In the genomic region with DNA sequence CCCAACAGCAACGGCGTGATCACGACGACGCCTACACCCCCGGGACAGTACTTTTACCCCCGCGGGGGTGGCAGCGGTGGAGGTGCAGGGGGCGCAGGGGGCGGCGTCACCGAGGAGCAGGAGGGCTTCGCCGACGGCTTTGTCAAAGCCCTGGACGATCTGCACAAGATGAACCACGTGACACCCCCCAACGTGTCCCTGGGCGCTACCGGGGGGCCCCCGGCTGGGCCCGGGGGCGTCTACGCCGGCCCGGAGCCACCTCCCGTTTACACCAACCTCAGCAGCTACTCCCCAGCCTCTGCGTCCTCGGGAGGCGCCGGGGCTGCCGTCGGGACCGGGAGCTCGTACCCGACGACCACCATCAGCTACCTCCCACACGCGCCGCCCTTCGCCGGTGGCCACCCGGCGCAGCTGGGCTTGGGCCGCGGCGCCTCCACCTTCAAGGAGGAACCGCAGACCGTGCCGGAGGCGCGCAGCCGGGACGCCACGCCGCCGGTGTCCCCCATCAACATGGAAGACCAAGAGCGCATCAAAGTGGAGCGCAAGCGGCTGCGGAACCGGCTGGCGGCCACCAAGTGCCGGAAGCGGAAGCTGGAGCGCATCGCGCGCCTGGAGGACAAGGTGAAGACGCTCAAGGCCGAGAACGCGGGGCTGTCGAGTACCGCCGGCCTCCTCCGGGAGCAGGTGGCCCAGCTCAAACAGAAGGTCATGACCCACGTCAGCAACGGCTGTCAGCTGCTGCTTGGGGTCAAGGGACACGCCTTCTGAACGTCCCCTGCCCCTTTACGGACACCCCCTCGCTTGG, we compare ENCODE assay signal across 8 cellular contexts. TPM values are rescaled to one million over a fixed set of nuclear protein-coding genes. Genes with fewer than 3 reads are reported as not detected.
DNase-seq lines count a peak whose midpoint lies in the region; ATAC-seq, FAIRE-seq and TF ChIP-seq lines count a peak whose summit lies in the region.

No MANE protein-coding gene starts in this region.

- H3K27ac ChIP-seq in A673 (ENCODE audit: low read depth, low read length, poor library complexity, severe bottlenecking) (peak overlapping the region; percentile 98), muscle layer of duodenum (ENCODE audit: low read length) (peak overlapping the region; percentile 99), subcutaneous abdominal adipose tissue (ENCODE audit: low read depth, low read length) (peak overlapping the region; percentile 100)

- H3K9ac ChIP-seq in subcutaneous abdominal adipose tissue (ENCODE audit: low read length in 5 of 5), result peak overlapping the region; percentile 90 to 100 (median 100)

- H3K36me3 ChIP-seq in A673 (ENCODE audit: insufficient read depth, low read length, poor library complexity, severe bottlenecking) (peaks cover 4% of the 10 kb centered on the region), muscle layer of duodenum (ENCODE audit: control insufficient read depth in 1 of 2, insufficient read depth in 2 of 2, low read length in 2 of 2) (peaks cover 0 to 13% of the 10 kb centered on the region in 2 donors), subcutaneous abdominal adipose tissue (ENCODE audit: control insufficient read depth in 5 of 5, insufficient read depth in 5 of 5, low read length in 5 of 5) (peaks cover 0 to 7% (median 4%) of the 10 kb centered on the region in 5 donors)

- no peaks in the 10 kb centered on the region for H3K9me3 ChIP-seq in A673 (ENCODE audit: low read depth, low read length, poor library complexity, severe bottlenecking)
- no peaks in the 10 kb centered on the region for H3K9me3 ChIP-seq in muscle layer of duodenum (ENCODE audit: control insufficient read depth in 1 of 2, low read length in 2 of 2)
- H3K9me3 ChIP-seq in subcutaneous abdominal adipose tissue (ENCODE audit: control insufficient read depth in 5 of 5, low read length in 5 of 5), result no peaks in the 10 kb centered on the region

- no peak for ATAC-seq in GM21576 (IDR thresholded peaks at IDR 0.05; ENCODE audit: unreplicated experiment)

- H3K27me3 ChIP-seq in A673 (replicated peaks; ENCODE audit: insufficient read depth, low read depth, low read length, poor library complexity), result no peaks in the 10 kb centered on the region
- H3K27me3 ChIP-seq in muscle layer of duodenum (ENCODE audit: low read depth, low read length), result no peaks in the 10 kb centered on the region
- no peaks in the 10 kb centered on the region for H3K27me3 ChIP-seq in subcutaneous abdominal adipose tissue (ENCODE audit: control insufficient read depth in 5 of 5, insufficient read depth in 4 of 5, low read length in 5 of 5)

- H3K4me1 ChIP-seq in A673 (ENCODE audit: insufficient read depth, low read length, poor library complexity, severe bottlenecking) (peaks cover 39% of the 10 kb centered on the region), muscle layer of duodenum (ENCODE audit: control insufficient read depth in 1 of 2, insufficient read depth in 2 of 2, low read length in 2 of 2) (peaks cover 19 to 29% of the 10 kb centered on the region in 2 donors), subcutaneous abdominal adipose tissue (ENCODE audit: control insufficient read depth in 5 of 5, insufficient read depth in 5 of 5, low read length in 5 of 5) (peaks cover 16 to 54% (median 40%) of the 10 kb centered on the region in 5 donors)

- no peak for TF ChIP-seq CTCF in A673 (conservative IDR thresholded peaks at IDR 0.05; ENCODE audit: low read depth, low read length)

- peak; percentile 49 for FAIRE-seq in GM19239 (lab: Jason Lieb, UNC)

- DNase-seq in A673 (ENCODE audit: low spot score) (peak; percentile 86), GM19239 (ENCODE audit: insufficient read length, low spot score) (no peak), NOMO-1 (lab: John Stamatoyannopoulos, UW; ENCODE audit: unreplicated experiment in 2 of 2) (peak; percentile 72 to 78), activated T-cell treated with anti-CD3 and anti-CD28 coated beads for 4 hours (peak; percentile 76), erythroblast (lab: John Stamatoyannopoulos, UW) (peak; percentile 78 to 86)

- no TSS peak for BruUV-seq in A673 (replicated peaks; lab: Mats Ljungman, UMichigan)

- no peak for TF ChIP-seq POLR2A in erythroblast (IDR thresholded peaks at IDR 0.05; ENCODE audit: low read length)

- POLR2A ChIA-PET in A673 (lab: Charles Lee; ENCODE audit: low non-redundant PET), result interaction anchor here (0.8 to 1.4 kb wide), 3 partner anchors 10 to 33 kb away, joined by 3 to 4 read pairs (median 3); a partner anchor contains a TSS

- intact Hi-C loops in A673 (cut with micrococcal nuclease; ENCODE audit: unreplicated experiment), result loop anchor here (5.0 kb wide), 1 partner anchor 110 kb away; a partner anchor contains a TSS

- peak overlapping the region; percentile 59 for H3K4me3 ChIP-seq in A673 (ENCODE audit: low read depth, low read length, poor library complexity, severe bottlenecking)
- H3K4me3 ChIP-seq in muscle layer of duodenum (ENCODE audit: low read depth in 1 of 2, low read length in 2 of 2), result peak overlapping the region; percentile 68 to 97
- H3K4me3 ChIP-seq in subcutaneous abdominal adipose tissue (ENCODE audit: low read depth in 1 of 5, low read length in 5 of 5), result peak overlapping the region; percentile 75 to 100 (median 98)

- CTCF ChIA-PET in A673 (lab: Charles Lee), result interaction anchor here (0.6 to 3.0 kb wide), 6 partner anchors 13 to 114 kb away, joined by 3 to 29 read pairs (median 4); no protein-coding TSS in a partner anchor

RNA-seq across cellular contexts. Expression of a gene that starts 1.0 kb away (rescaled TPM):
- 27.7 and 28.6 TPM in 2 replicates for total RNA-seq in A673 (2021)

RNA-seq across cellular contexts. Expression of a gene that starts 9.3 kb away (rescaled TPM):
- 406 and 429 TPM in 2 replicates for total RNA-seq in A673 (2021)

RNA-seq across cellular contexts. Expression of a gene that starts 9.6 kb away (rescaled TPM):
- total RNA-seq in A673 (2021), result 45.2 and 53.4 TPM in 2 replicates

RNA-seq across cellular contexts. Expression of a gene that starts 14.1 kb away (rescaled TPM):
- total RNA-seq in A673 (2021), result 97.7 and 99.7 TPM in 2 replicates

RNA-seq across cellular contexts. Expression of a gene that starts 16.9 kb away (rescaled TPM):
- 25.8 and 34.1 TPM in 2 replicates for total RNA-seq in A673 (2021)
